In the genomic region with DNA sequence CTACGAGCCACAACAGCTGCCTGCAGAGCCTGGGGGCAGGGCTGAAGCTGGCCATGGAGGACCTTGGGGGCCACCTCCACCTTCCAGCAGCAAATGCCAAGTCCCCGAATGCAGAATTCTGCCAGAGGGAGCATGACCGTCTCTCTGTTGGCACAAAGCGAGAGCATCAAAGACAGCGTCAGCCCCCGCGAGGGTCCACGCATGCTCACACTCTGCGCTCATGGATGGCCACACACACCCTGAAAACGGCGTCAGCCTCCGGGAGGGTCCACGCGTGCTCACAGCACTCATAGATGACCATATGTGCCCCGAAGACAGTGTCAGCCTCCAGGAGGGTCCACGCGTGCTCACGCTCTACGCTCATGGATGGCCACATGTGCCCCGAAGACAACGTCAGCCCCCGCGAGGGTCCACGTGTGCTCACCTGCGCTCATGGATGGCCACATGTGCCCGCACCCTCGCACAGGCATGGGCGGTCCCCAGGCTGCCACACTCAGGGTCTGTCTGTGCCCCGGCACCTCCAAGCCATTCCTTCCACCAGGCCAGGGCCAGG, we compare ENCODE assay signal across 18 cellular contexts.
"Had no signal": no experiment of that assay in that cellular context is flagged by ENCODE, and none has a peak within 500 bp of the region (broad histone marks: within the 10 kb centered on the region; RNA-seq: fewer than 3 reads in every experiment).

No MANE protein-coding gene starts in this region.

- H3K36me3 ChIP-seq: colonic mucosa, esophagus muscularis mucosa, prostate gland, thoracic aorta had no signal

- H3K9me3 ChIP-seq: body of pancreas, colonic mucosa, esophagus muscularis mucosa, prostate gland, thoracic aorta had no signal

- H3K27me3 ChIP-seq: body of pancreas, colonic mucosa, esophagus muscularis mucosa had no signal

- H3K4me1 ChIP-seq: colonic mucosa, esophagus muscularis mucosa, prostate gland had no signal

- DNase-seq: activated CD4-positive, alpha-beta T cell treated with anti-CD3 and anti-CD28 coated beads, Interleukin-2, amount 10 ng/mL, durations not matched to agents 24 days and 14 days; activated CD4-positive, CD25-positive, alpha-beta regulatory T cell; activated CD8-positive, alpha-beta T cell treated with anti-CD3 and anti-CD28 coated beads, Interleukin-2, amount 10 ng/mL, durations not matched to agents 7 days and 5 days; activated gamma-delta T cell; activated T-cell treated with anti-CD3 and anti-CD28 coated beads, Interleukin-2, amount 50 U/mL, for 72 hours; body of pancreas; central memory CD4-positive, alpha-beta T cell; colonic mucosa; hypothalamus; kidney glomerular epithelial cell; naive B cell; stimulated activated CD4-positive, alpha-beta T cell treated with anti-CD3 and anti-CD28 coated beads, Interleukin-12 subunit alpha, Interleukin-12 subunit beta, amount 100 ng/mL, for 4 hours; stimulated activated CD4-positive, alpha-beta T cell treated with anti-CD3 and anti-CD28 coated beads, Interleukin-2, amount 100 ng/mL, for 24 hours; T-helper 2 cell had no signal

- H3K4me3 ChIP-seq: body of pancreas, colonic mucosa, esophagus muscularis mucosa, lung, prostate gland, thoracic aorta had no signal

- H3K27ac ChIP-seq: body of pancreas, colonic mucosa, esophagus muscularis mucosa, prostate gland, thoracic aorta had no signal
